ENCODE assay signal across 17 cellular contexts in the genomic region with DNA sequence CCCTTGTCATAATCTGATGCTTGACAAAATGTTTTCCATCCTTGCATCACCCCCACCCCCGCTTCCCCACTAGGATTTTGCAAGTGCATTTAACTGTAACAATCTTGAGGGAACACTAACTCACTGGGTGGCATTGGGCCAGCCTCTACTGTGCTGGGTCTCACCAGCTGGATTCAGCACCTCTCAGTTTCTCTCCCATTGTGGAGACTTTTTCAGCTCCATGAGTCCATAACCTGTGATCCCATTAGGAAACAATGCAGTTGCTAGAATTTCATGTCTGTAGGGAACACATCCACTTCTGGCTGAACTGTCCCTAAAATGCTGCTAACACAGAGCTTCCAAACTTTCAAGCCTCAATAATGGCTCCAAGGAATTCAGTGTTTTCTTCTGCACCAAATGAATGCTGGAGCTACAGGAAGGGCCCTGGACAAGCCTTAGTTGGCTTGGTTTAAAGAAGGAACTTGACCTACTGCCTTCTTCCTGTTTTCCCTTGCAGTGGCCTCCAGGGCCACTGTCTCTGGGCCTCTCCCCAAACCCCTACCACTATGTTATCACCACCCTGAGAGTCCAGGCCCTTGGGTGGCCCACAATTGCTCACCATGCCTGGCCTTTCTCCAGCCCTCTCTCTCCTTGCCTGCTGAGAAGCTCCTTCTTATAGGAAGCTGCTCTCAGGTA. TPM values are rescaled to one million over a fixed set of nuclear protein-coding genes. Genes with fewer than 3 reads are reported as not detected.
DNase-seq lines count a peak whose midpoint lies in the region; ATAC-seq and TF ChIP-seq lines count a peak whose summit lies in the region.
"Had no signal": no experiment of that assay in that cellular context is flagged by ENCODE, and none has a peak within 500 bp of the region (broad histone marks: within the 10 kb centered on the region; RNA-seq: fewer than 3 reads in every experiment).

No MANE protein-coding gene starts in this region.

- no peaks in the 10 kb centered on the region for H3K4me1 Mint-ChIP-seq in naive thymus-derived CD4-positive, alpha-beta T cell

- no peaks in the 10 kb centered on the region for H3K9me3 ChIP-seq in naive thymus-derived CD4-positive, alpha-beta T cell (ENCODE audit: control insufficient read depth in 2 of 3, low read length in 3 of 3)
- H3K9me3 ChIP-seq in vagina (no peaks in the 10 kb centered on the region), neuronal stem cell (replicated peaks in 1 of 2; ENCODE audit: control insufficient read depth in 2 of 2, insufficient read depth in 1 of 2, low read depth in 1 of 2, low read length in 2 of 2) (no peaks in the 10 kb centered on the region)
- H3K9me3 ChIP-seq: A549 had no signal

- no peaks in the 10 kb centered on the region for H3K9me3 Mint-ChIP-seq in naive thymus-derived CD4-positive, alpha-beta T cell
- H3K9me3 Mint-ChIP-seq: activated CD8-positive, alpha-beta T cell treated with anti-CD3 and anti-CD28 coated beads for 36 hours; nephron had no signal

- no peak overlapping the region for H4K91ac ChIP-seq in neuronal stem cell (ENCODE audit: low read depth, low read length, poor library complexity)

- no peak overlapping the region for H3K4ac ChIP-seq in neuronal stem cell (ENCODE audit: low read length)

- no peaks in the 10 kb centered on the region for H3K36me3 ChIP-seq in naive thymus-derived CD4-positive, alpha-beta T cell (ENCODE audit: control insufficient read depth in 2 of 3, insufficient read depth in 3 of 3, low read length in 3 of 3)
- H3K36me3 ChIP-seq in vagina (no peaks in the 10 kb centered on the region), neuronal stem cell (replicated peaks in 1 of 2; ENCODE audit: control insufficient read depth in 2 of 2, insufficient read depth in 2 of 2, low read length in 2 of 2) (no peaks in the 10 kb centered on the region)

- no peaks in the 10 kb centered on the region for H3K79me1 ChIP-seq in neuronal stem cell (ENCODE audit: low read depth, low read length)

- no peak for TF ChIP-seq POLR2A in vagina (IDR thresholded peaks at IDR 0.05)

- ATAC-seq in Right ventricle myocardium inferior (peak; percentile 74), GM18498 (IDR thresholded peaks at IDR 0.05; ENCODE audit: unreplicated experiment) (no peak)
- peak; percentile 72 for ATAC-seq in naive thymus-derived CD4-positive, alpha-beta T cell
- ATAC-seq: A549; activated CD8-positive, alpha-beta T cell treated with anti-CD3 and anti-CD28 coated beads for 36 hours had no signal

- H3K27ac ChIP-seq in naive thymus-derived CD4-positive, alpha-beta T cell (ENCODE audit: low read depth, low read length) = no peak overlapping the region
- H3K27ac ChIP-seq in vagina (peak overlapping the region; percentile 40), neuronal stem cell (replicated peaks; ENCODE audit: low read length) (no peak overlapping the region)
- H3K27ac ChIP-seq: A549 had no signal

- no peaks in the 10 kb centered on the region for H3K4me1 ChIP-seq in naive thymus-derived CD4-positive, alpha-beta T cell (ENCODE audit: control insufficient read depth in 2 of 2, insufficient read depth in 2 of 2, low read length in 2 of 2)
- H3K4me1 ChIP-seq in vagina (peaks cover 12% of the 10 kb centered on the region), neuronal stem cell (ENCODE audit: control insufficient read depth in 2 of 2, insufficient read depth in 1 of 2, low read depth in 1 of 2, low read length in 2 of 2) (peaks cover 0 to 2% of the 10 kb centered on the region in 2 donors)
- H3K4me1 ChIP-seq: A549 had no signal

- intact Hi-C loops in Right ventricle myocardium inferior (cut with DNase I) = no loop called here
- intact Hi-C loops in cardiac septum (cut with DNase I) = loop anchor here (5.0 kb wide), 1 partner anchor 50 kb away; no protein-coding TSS in a partner anchor
- intact Hi-C loops in naive thymus-derived CD4-positive, alpha-beta T cell (cut with micrococcal nuclease) = no loop called here
- intact Hi-C loops in vagina (cut with DNase I) = no loop called here

- DNase-seq in Right ventricle myocardium inferior (ENCODE audit: missing footprints) (peak; percentile 77), cardiac septum (ENCODE audit: low spot score) (no peak), fibroblast of peridontal ligament (ENCODE audit: extremely low read depth) (peak; percentile 71), vagina (ENCODE audit: extremely low spot score in 2 of 2) (peak in 1 of 2 donors; percentile 86), neuronal stem cell (ENCODE audit: low spot score) (no peak), AG08396 (ENCODE audit: low spot score) (no peak)
- DNase-seq in naive thymus-derived CD4-positive, alpha-beta T cell = no peak
- DNase-seq: activated CD8-positive, alpha-beta T cell treated with anti-CD3 and anti-CD28 coated beads for 36 hours; activated effector memory CD4-positive, alpha-beta T cell treated with Interleukin-2 at 50 U/mL for 16 hours; Calu3; kidney; NCI-H526; RPMI8226; stimulated activated CD4-positive, alpha-beta T cell treated with anti-CD3 and anti-CD28 coated beads, Interleukin-12 subunit alpha, Interleukin-12 subunit beta, amount 100 ng/mL, for 4 hours had no signal

- POLR2A ChIA-PET in naive thymus-derived CD4-positive, alpha-beta T cell (lab: Charles Lee) = no interaction called here

- no peaks in the 10 kb centered on the region for H3K27me3 ChIP-seq in naive thymus-derived CD4-positive, alpha-beta T cell (ENCODE audit: control insufficient read depth in 2 of 2, insufficient read depth in 2 of 2, low read length in 2 of 2)
- no peaks in the 10 kb centered on the region for H3K27me3 ChIP-seq in vagina
- no peaks in the 10 kb centered on the region for H3K27me3 ChIP-seq in neuronal stem cell (ENCODE audit: control insufficient read depth in 3 of 3, insufficient read depth in 3 of 3, low read depth in 1 of 3, low read length in 3 of 3)

- H2AFZ ChIP-seq in neuronal stem cell (ENCODE audit: low read length) = no peak overlapping the region

- H3K23ac ChIP-seq in neuronal stem cell (ENCODE audit: low read depth, low read length, poor library complexity) = no peak overlapping the region

- no peak overlapping the region for H4K8ac ChIP-seq in neuronal stem cell (ENCODE audit: low read depth, low read length)

- no peak overlapping the region for H2BK5ac ChIP-seq in neuronal stem cell (ENCODE audit: low read length)

- no peak overlapping the region for H3K4me2 ChIP-seq in neuronal stem cell (ENCODE audit: insufficient read depth, low read length, poor library complexity, severe bottlenecking)
- H3K4me2 ChIP-seq: A549 had no signal

- H2BK12ac ChIP-seq in neuronal stem cell (ENCODE audit: low read length) = no peak overlapping the region

- H2BK15ac ChIP-seq in neuronal stem cell (ENCODE audit: low read length) = no peak overlapping the region

- peaks cover 0 to 13% (median 7%) of the 10 kb centered on the region in 5 donors for H3K27me3 Mint-ChIP-seq in naive thymus-derived CD4-positive, alpha-beta T cell
- H3K27me3 Mint-ChIP-seq: activated CD8-positive, alpha-beta T cell treated with anti-CD3 and anti-CD28 coated beads for 36 hours had no signal

- no peak overlapping the region for H2AK5ac ChIP-seq in neuronal stem cell (ENCODE audit: low read depth, low read length)

- no peaks in the 10 kb centered on the region for H3K36me3 Mint-ChIP-seq in naive thymus-derived CD4-positive, alpha-beta T cell

- WGBS in neuronal stem cell (ENCODE audit: extremely low coverage in 2 of 2, insufficient read length in 2 of 2, insufficient replicate concordance in 1 of 2), 2 donors = no CpG with 5 or more reads among the region's 1 CpG

- H3K27ac Mint-ChIP-seq in naive thymus-derived CD4-positive, alpha-beta T cell = no peak overlapping the region
- H3K27ac Mint-ChIP-seq: activated CD8-positive, alpha-beta T cell treated with anti-CD3 and anti-CD28 coated beads for 36 hours; nephron had no signal

- H2BK120ac ChIP-seq in neuronal stem cell (ENCODE audit: low read depth, low read length) = no peak overlapping the region

- no peak for TF ChIP-seq CTCF in vagina (IDR thresholded peaks at IDR 0.05)

- H3K18ac ChIP-seq in neuronal stem cell (ENCODE audit: low read length) = no peak overlapping the region

- H3K14ac ChIP-seq in neuronal stem cell (ENCODE audit: low read length) = no peak overlapping the region

- H3K4me3 ChIP-seq in naive thymus-derived CD4-positive, alpha-beta T cell (ENCODE audit: low read length) = no peak overlapping the region
- no peak overlapping the region for H3K4me3 ChIP-seq in vagina
- H3K4me3 ChIP-seq in neuronal stem cell (ENCODE audit: low read length in 2 of 2) = no peak overlapping the region
- H3K4me3 ChIP-seq: A549 had no signal

- CTCF ChIA-PET in naive thymus-derived CD4-positive, alpha-beta T cell (lab: Charles Lee) = no interaction called here

- H3K9ac ChIP-seq in neuronal stem cell (ENCODE audit: low read depth, low read length, poor library complexity) = no peak overlapping the region

- no peak overlapping the region for H3K4me3 Mint-ChIP-seq in naive thymus-derived CD4-positive, alpha-beta T cell
- H3K4me3 Mint-ChIP-seq: activated CD8-positive, alpha-beta T cell treated with anti-CD3 and anti-CD28 coated beads for 36 hours; nephron had no signal

RNA-seq across cellular contexts. Expression of a gene that starts 15.6 kb away (rescaled TPM):
- total RNA-seq in Right ventricle myocardium inferior (0.65 TPM), cardiac septum (0.40 TPM), vagina (8.8 TPM)
- total RNA-seq in naive thymus-derived CD4-positive, alpha-beta T cell = 1 to 10 TPM in 1 of 5 experiments, under 1 TPM in 1, not detected in 3; 0.48 to 1.4 TPM
- not detected for polyA plus RNA-seq in naive thymus-derived CD4-positive, alpha-beta T cell
- 0.06 TPM for polyA plus RNA-seq in neuronal stem cell (2013, experiment 1 of 2)
- polyA plus RNA-seq in neuronal stem cell (2013, experiment 2 of 2) = not detected
- total RNA-seq: activated CD8-positive, alpha-beta T cell treated with anti-CD3 and anti-CD28 coated beads for 36 hours; Calu3 had no signal

RNA-seq across cellular contexts. Expression of a gene that starts 18.7 kb away (rescaled TPM):
- total RNA-seq in Right ventricle myocardium inferior (8.4 TPM), cardiac septum (20.6 TPM), vagina (5.9 TPM)
- not detected for total RNA-seq in naive thymus-derived CD4-positive, alpha-beta T cell
- not detected for polyA plus RNA-seq in naive thymus-derived CD4-positive, alpha-beta T cell
- polyA plus RNA-seq in neuronal stem cell (2013, experiment 1 of 2) = 0.93 TPM
- polyA plus RNA-seq in neuronal stem cell (2013, experiment 2 of 2) = 1.0 TPM
- total RNA-seq: activated CD8-positive, alpha-beta T cell treated with anti-CD3 and anti-CD28 coated beads for 36 hours; Calu3 had no signal

Comparison
In these comparisons a context has a peak if more than half of its experiments do, and no peak if none do; other contexts are left out.
1. DNase-seq: peak in Right ventricle myocardium inferior (single experiment) and fibroblast of peridontal ligament (single experiment); none in cardiac septum (single experiment), naive thymus-derived CD4-positive, alpha-beta T cell (0 of 9), neuronal stem cell (single experiment) and AG08396 (single experiment).